Comparison of ENCODE assay signal across 1 cellular context in the genomic region with DNA sequence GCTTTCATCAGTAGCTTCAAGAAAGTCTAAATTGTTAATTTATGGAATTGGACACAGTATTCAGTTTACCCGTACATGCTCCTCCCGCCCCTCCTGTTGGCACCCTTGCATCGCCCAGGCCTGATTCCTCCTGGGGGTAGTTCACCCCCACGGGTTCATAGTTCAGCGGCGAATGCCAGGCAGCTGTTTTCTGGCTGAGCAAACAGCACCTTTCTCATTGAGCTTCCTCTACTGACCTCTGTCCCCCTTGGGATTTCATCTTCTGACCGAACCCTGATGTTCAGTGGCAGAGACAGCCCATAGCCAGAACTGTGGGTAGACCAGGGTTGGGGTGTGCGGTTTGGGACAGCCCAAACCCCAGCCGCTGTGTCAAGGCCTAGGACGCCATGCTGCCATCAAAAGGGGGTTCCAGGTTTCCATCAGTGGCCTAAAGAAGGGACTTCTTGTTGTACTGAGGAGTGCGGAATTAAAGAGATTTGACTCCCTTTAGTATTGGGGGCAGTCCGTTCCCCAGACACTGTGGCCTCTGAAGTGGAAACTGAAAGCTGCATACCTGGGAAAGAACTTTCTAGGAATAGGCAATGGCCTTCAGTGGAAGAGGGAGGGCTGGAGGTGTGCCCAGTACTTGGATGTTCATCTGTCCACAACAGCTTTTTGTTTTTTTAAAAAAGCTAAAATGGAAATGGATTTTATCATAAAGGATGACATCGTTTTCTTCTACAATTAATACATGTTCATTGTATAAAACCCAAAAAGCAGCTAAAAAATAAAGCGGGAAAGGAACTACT.
TF ChIP-seq lines count a peak whose summit lies in the region.

No MANE protein-coding gene starts in this region.

TF ChIP-seq in HepG2, 621 proteins besides CTCF, POLR2A, EP300 and RAD21 (continued from another document and continues in another):
- TF ChIP-seq RERE (CRISPR knock-in tag; IDR thresholded peaks at IDR 0.05; ENCODE audit: low read depth): no peak
- no peak for TF ChIP-seq EED (CRISPR knock-in tag; IDR thresholded peaks at IDR 0.05)
- TF ChIP-seq ZNF512 (CRISPR knock-in tag; IDR thresholded peaks at IDR 0.05): no peak
- no peak for TF ChIP-seq ZNF543 (CRISPR knock-in tag; IDR thresholded peaks at IDR 0.05)
- TF ChIP-seq ZMYM3 (CRISPR knock-in tag; IDR thresholded peaks at IDR 0.05): no peak
- no peak for TF ChIP-seq ZFP36L2 (CRISPR knock-in tag; IDR thresholded peaks at IDR 0.05)
- TF ChIP-seq MTF1 (CRISPR knock-in tag; IDR thresholded peaks at IDR 0.05): no peak
- no peak for TF ChIP-seq CBX1 (IDR thresholded peaks at IDR 0.05; ENCODE audit: low read depth)
- no peak for TF ChIP-seq GABPA (IDR thresholded peaks at IDR 0.05; ENCODE audit: low read depth, low read length)
- no peak for TF ChIP-seq GABPA (CRISPR knock-in tag; IDR thresholded peaks at IDR 0.05; ENCODE audit: low read depth)
- TF ChIP-seq MATR3 (CRISPR knock-in tag; IDR thresholded peaks at IDR 0.05): no peak
- TF ChIP-seq RBFOX2 (IDR thresholded peaks at IDR 0.05; ENCODE audit: low read depth, low read length): no peak
- no peak for TF ChIP-seq SOX6 (IDR thresholded peaks at IDR 0.05)
- no peak for TF ChIP-seq SOX6 (CRISPR knock-in tag; IDR thresholded peaks at IDR 0.05)
- no peak for TF ChIP-seq ZNF296 (CRISPR knock-in tag; conservative IDR thresholded peaks at IDR 0.05)
- TF ChIP-seq RXRB (CRISPR knock-in tag; IDR thresholded peaks at IDR 0.05; ENCODE audit: borderline replicate concordance): 0 out of 2 replicates have a peak, but pooled peaks have one; percentile 14
- TF ChIP-seq ZNF446 (CRISPR knock-in tag; IDR thresholded peaks at IDR 0.05): no peak
- TF ChIP-seq MXI1 (IDR thresholded peaks at IDR 0.05; ENCODE audit: borderline replicate concordance, low read depth, low read length): no peak
- no peak for TF ChIP-seq ZSCAN30 (CRISPR knock-in tag; IDR thresholded peaks at IDR 0.05)
- no peak for TF ChIP-seq ESRRA (CRISPR knock-in tag; IDR thresholded peaks at IDR 0.05; ENCODE audit: low read depth)
- no peak for TF ChIP-seq ZNF709 (CRISPR knock-in tag; IDR thresholded peaks at IDR 0.05)
- 0 out of 4 replicates have a peak, but pooled peaks of 1 of the 2 experiments have one; percentile 14 for TF ChIP-seq NR2F1 (CRISPR knock-in tag; IDR thresholded peaks at IDR 0.05)
- TF ChIP-seq AGO2 (optimal IDR thresholded peaks at IDR 0.05; ENCODE audit: low read depth, low read length): peak; percentile 74
- no peak for TF ChIP-seq NCOA1 (CRISPR knock-in tag; IDR thresholded peaks at IDR 0.05)
- no peak for TF ChIP-seq PRMT3 (CRISPR knock-in tag; IDR thresholded peaks at IDR 0.05; ENCODE audit: borderline replicate concordance, low read depth)
- TF ChIP-seq, protein P1, sequence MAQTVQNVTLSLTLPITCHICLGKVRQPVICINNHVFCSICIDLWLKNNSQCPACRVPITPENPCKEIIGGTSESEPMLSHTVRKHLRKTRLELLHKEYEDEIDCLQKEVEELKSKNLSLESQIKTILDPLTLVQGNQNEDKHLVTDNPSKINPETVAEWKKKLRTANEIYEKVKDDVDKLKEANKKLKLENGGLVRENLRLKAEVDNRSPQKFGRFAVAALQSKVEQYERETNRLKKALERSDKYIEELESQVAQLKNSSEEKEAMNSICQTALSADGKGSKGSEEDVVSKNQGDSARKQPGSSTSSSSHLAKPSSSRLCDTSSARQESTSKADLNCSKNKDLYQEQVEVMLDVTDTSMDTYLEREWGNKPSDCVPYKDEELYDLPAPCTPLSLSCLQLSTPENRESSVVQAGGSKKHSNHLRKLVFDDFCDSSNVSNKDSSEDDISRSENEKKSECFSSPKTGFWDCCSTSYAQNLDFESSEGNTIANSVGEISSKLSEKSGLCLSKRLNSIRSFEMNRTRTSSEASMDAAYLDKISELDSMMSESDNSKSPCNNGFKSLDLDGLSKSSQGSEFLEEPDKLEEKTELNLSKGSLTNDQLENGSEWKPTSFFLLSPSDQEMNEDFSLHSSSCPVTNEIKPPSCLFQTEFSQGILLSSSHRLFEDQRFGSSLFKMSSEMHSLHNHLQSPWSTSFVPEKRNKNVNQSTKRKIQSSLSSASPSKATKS (CRISPR knock-in tag; IDR thresholded peaks at IDR 0.05): no peak
- no peak for TF ChIP-seq ZNF234 (CRISPR knock-in tag; conservative IDR thresholded peaks at IDR 0.05)
- no peak for TF ChIP-seq BATF2 (CRISPR knock-in tag; IDR thresholded peaks at IDR 0.05)
- no peak for TF ChIP-seq AGO1 (IDR thresholded peaks at IDR 0.05; ENCODE audit: low read depth, low read length, poor library complexity, severe bottlenecking)
- no peak for TF ChIP-seq WIZ (CRISPR knock-in tag; IDR thresholded peaks at IDR 0.05)
- TF ChIP-seq ZNF142 (CRISPR knock-in tag; IDR thresholded peaks at IDR 0.05): no peak
- TF ChIP-seq ZNF619 (CRISPR knock-in tag; IDR thresholded peaks at IDR 0.05): no peak
- no peak for TF ChIP-seq NAIF1 (CRISPR knock-in tag; IDR thresholded peaks at IDR 0.05; ENCODE audit: borderline replicate concordance)
- no peak for TF ChIP-seq ZEB1 (IDR thresholded peaks at IDR 0.05; ENCODE audit: insufficient replicate concordance, low read depth)
- no peak for TF ChIP-seq AKAP8 (CRISPR knock-in tag; IDR thresholded peaks at IDR 0.05)
- TF ChIP-seq NFYC (CRISPR knock-in tag; IDR thresholded peaks at IDR 0.05): no peak
- TF ChIP-seq ZKSCAN8 (CRISPR knock-in tag; IDR thresholded peaks at IDR 0.05; ENCODE audit: borderline replicate concordance): no peak
- TF ChIP-seq NR2F6 (IDR thresholded peaks at IDR 0.05): peak; percentile 44; the same call in 1 of the 2 replicates
- no peak for TF ChIP-seq NR2F6 (CRISPR knock-in tag; IDR thresholded peaks at IDR 0.05)
- TF ChIP-seq ZNF275 (CRISPR knock-in tag; IDR thresholded peaks at IDR 0.05; ENCODE audit: borderline replicate concordance): no peak
- no peak for TF ChIP-seq TMF1 (CRISPR knock-in tag; IDR thresholded peaks at IDR 0.05; ENCODE audit: low read depth)
- TF ChIP-seq MIER3 (CRISPR knock-in tag; IDR thresholded peaks at IDR 0.05; ENCODE audit: borderline replicate concordance): no peak
- TF ChIP-seq ZNF772 (CRISPR knock-in tag; IDR thresholded peaks at IDR 0.05): no peak
- TF ChIP-seq TEAD3 (CRISPR knock-in tag; optimal IDR thresholded peaks at IDR 0.05; ENCODE audit: borderline replicate concordance): no peak
- TF ChIP-seq SAFB2 (CRISPR knock-in tag; IDR thresholded peaks at IDR 0.05; ENCODE audit: borderline replicate concordance, low read depth): no peak
- TF ChIP-seq ZNF562 (CRISPR knock-in tag; IDR thresholded peaks at IDR 0.05; ENCODE audit: borderline replicate concordance): no peak
- TF ChIP-seq ZNF614 (CRISPR knock-in tag; IDR thresholded peaks at IDR 0.05; ENCODE audit: borderline replicate concordance): 0 out of 2 replicates have a peak, but pooled peaks have one; percentile 29
- no peak for TF ChIP-seq NR0B2 (CRISPR knock-in tag; IDR thresholded peaks at IDR 0.05)
